ENCODE assay signal across 8 cellular contexts in genomic region chr9:114805670-114806551, GRCh38. TPM values are rescaled to one million over a fixed set of nuclear protein-coding genes. Genes with fewer than 3 reads are reported as not detected.
DNase-seq lines count a peak whose midpoint lies in the region; ATAC-seq and TF ChIP-seq lines count a peak whose summit lies in the region.

Gene TNFSF15, minus strand, starts transcription at chr9:114806039. Its CDS starts 27 bp downstream, at chr9:114806012.

- no peaks in the 10 kb centered on the region for H3K9me3 ChIP-seq in AG04450 (ENCODE audit: control insufficient read depth, insufficient read depth, low read length)

- H3K27me3 Mint-ChIP-seq in MCF 10A (ENCODE audit: insufficient read depth, unreplicated experiment) (no peaks in the 10 kb centered on the region), memory B cell (peaks cover 3% of the 10 kb centered on the region), type B pancreatic cell (no peaks in the 10 kb centered on the region)

- peaks cover 26% of the 10 kb centered on the region for H3K4me1 Mint-ChIP-seq in MCF 10A (ENCODE audit: insufficient read depth, unreplicated experiment)
- H3K4me1 Mint-ChIP-seq in memory B cell: peaks cover 39% of the 10 kb centered on the region
- peaks cover 45% of the 10 kb centered on the region for H3K4me1 Mint-ChIP-seq in type B pancreatic cell (ENCODE audit: unreplicated experiment)

- intact Hi-C loops in MCF 10A (cut with micrococcal nuclease): no loop called here

- CTCF ChIA-PET in AG04450 (lab: Charles Lee): interaction anchor here (0.6 to 1.4 kb wide), 3 partner anchors 10 to 101 kb away, joined by 4 to 5 read pairs (median 4); no protein-coding TSS in a partner anchor
- CTCF ChIA-PET in MCF 10A (lab: Yijun Ruan, JAX): interaction anchor here (0.6 to 2.6 kb wide), 10 partner anchors 10 to 209 kb away, joined by 3 to 16 read pairs (median 6); no protein-coding TSS in a partner anchor

- H3K9me3 Mint-ChIP-seq in MCF 10A (ENCODE audit: unreplicated experiment) (no peaks in the 10 kb centered on the region), memory B cell (no peaks in the 10 kb centered on the region), type B pancreatic cell (no peaks in the 10 kb centered on the region)

- peak within 1 kb of the TSS; percentile 43 for H3K27ac ChIP-seq in AG04450 (ENCODE audit: low read depth, low read length)

- no peak for DNase-seq in AG04450 (ENCODE audit: low read depth, low spot score)
- DNase-seq in NCI-H510A treated with DMSO at 0.1 percent for 48 hours (lab: John Stamatoyannopoulos, UW): peak; percentile 88
- peak; percentile 72 for DNase-seq in MCF 10A (ENCODE audit: unreplicated experiment)
- DNase-seq in memory B cell (ENCODE audit: low spot score in 2 of 2): peak in 1 of 2 donors; percentile 16
- DNase-seq in type B pancreatic cell (ENCODE audit: extremely low spot score, unreplicated experiment): peak; percentile 68
- no peak for DNase-seq in RKO (ENCODE audit: low spot score)

- BruUV-seq in MCF 10A (replicated peaks; lab: Mats Ljungman, UMichigan): no TSS peak

- H3K27me3 ChIP-seq in AG04450 (ENCODE audit: control insufficient read depth, insufficient read depth, low read length): no peaks in the 10 kb centered on the region

- H3K4me3 Mint-ChIP-seq in MCF 10A (ENCODE audit: unreplicated experiment) (peak within 1 kb of the TSS; percentile 62), memory B cell (peak within 1 kb of the TSS; percentile 51), type B pancreatic cell (peak within 1 kb of the TSS; percentile 82)

- H3K27ac Mint-ChIP-seq in MCF 10A (ENCODE audit: low read depth, unreplicated experiment) (peak within 1 kb of the TSS; percentile 77), memory B cell (no peak within 1 kb of the TSS), type B pancreatic cell (peak within 1 kb of the TSS; percentile 97)

- POLR2A ChIA-PET in AG04450 (lab: Yijun Ruan, JAX): interaction anchor here (0.6 kb wide), 2 partner anchors 130 to 202 kb away, joined by 3 to 7 read pairs; no protein-coding TSS in a partner anchor
- POLR2A ChIA-PET in MCF 10A (lab: Yijun Ruan, JAX): interaction anchor here (0.6 to 2.0 kb wide), 14 partner anchors 9 to 1727 kb away, joined by 3 to 13 read pairs (median 4); partner anchors contain the start of gene TNC

- H3K4me3 ChIP-seq in AG04450 (ENCODE audit: low read depth, low read length): peak within 1 kb of the TSS; percentile 53

- H3K36me3 Mint-ChIP-seq in MCF 10A (ENCODE audit: insufficient read depth, unreplicated experiment): no peaks in the 10 kb centered on the region
- no peaks in the 10 kb centered on the region for H3K36me3 Mint-ChIP-seq in memory B cell
- H3K36me3 Mint-ChIP-seq in type B pancreatic cell: peaks cover 4% of the 10 kb centered on the region

- TF ChIP-seq CTCF in AG04450 (IDR thresholded peaks at IDR 0.05; ENCODE audit: low read depth, low read length): no peak
- no peak for TF ChIP-seq CTCF in MCF 10A (IDR thresholded peaks at IDR 0.05; ENCODE audit: unreplicated experiment)
- no peak for TF ChIP-seq CTCF in type B pancreatic cell (conservative IDR thresholded peaks at IDR 0.05)

- ATAC-seq in GM18519 (IDR thresholded peaks at IDR 0.05; ENCODE audit: low FRiP score, unreplicated experiment) (peak; percentile 81), HG02981 (IDR thresholded peaks at IDR 0.05; ENCODE audit: unreplicated experiment) (peak; percentile 88), memory B cell (ENCODE audit: low read depth) (peak; percentile 86)

RNA-seq across cellular contexts. Expression of gene TNFSF15, which starts in this region (rescaled TPM):
- 2.6 and 2.8 TPM in 2 replicates for polyA plus RNA-seq in AG04450 (2011; rRNA removed)
- polyA minus RNA-seq in AG04450 (2011; rRNA and poly(A)+ RNA removed): 2.5 and 2.7 TPM in 2 replicates
- 0.39 and 1.9 TPM in 2 replicates for total RNA-seq in MCF 10A (2022)
- 3.3 and 7.3 TPM in 2 replicates for total RNA-seq in type B pancreatic cell (ENCODE audit: low replicate concordance)

Comparison
In these comparisons a context has a peak if more than half of its experiments do, and no peak if none do; other contexts are left out.
1. DNase-seq: peak in NCI-H510A treated with DMSO at 0.1 percent for 48 hours (single experiment), MCF 10A (single experiment) and type B pancreatic cell (single experiment); none in AG04450 (single experiment) and RKO (single experiment).
2. Peak in every context shown above with its lines, with median percentiles within 50 percentile points of each other: ATAC-seq and H3K4me3 Mint-ChIP-seq.